8 cellular contexts compared by ENCODE assay signal in the genomic region with DNA sequence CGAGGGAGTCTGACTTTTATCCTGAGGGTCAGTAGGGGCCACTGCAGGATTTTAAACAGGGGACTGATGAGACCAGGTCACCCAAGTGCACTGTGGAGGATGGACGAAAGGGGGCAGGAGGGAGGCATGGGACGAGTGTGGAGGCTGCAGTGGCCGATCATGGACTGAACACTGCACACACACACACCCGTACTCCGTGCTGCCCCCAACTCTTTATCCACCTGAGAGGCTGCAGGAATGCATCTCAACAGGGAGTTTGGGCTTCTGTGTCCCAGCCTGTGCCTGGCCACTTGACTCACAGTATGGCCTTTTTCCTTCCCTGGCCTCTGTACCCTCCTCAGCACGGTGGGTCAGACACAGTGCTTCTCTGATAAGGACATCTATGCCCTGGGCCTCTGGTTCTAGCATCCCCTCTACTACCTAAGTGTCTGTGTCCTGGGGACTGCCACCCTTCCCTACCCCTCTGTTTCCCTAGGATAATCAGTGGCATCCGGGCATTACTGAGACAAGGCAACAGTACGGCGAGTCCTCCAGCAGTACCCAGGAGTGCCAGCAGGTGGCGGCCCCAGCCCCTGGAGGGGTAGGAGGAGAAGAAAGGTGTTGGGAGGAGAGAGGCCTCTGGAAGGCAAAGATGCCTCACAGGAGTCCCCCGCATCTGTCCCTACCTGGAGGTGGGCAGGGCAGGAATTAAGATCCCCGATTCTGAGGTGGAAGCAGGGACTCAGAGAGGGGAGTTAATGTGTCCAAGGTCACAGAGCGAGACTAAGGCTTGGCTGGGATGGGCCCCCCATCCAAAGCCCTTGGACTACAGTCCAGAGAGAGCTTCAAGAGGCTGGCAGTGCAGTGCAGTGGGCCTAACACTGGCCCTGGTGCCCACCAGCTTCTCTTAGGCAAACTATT. TPM values are rescaled to one million over a fixed set of nuclear protein-coding genes. Genes with fewer than 3 reads are reported as not detected.
DNase-seq lines count a peak whose midpoint lies in the region; ATAC-seq and TF ChIP-seq lines count a peak whose summit lies in the region.

No MANE protein-coding gene starts in this region.

- no peaks in the 10 kb centered on the region for H3K9me3 ChIP-seq in RWPE2 (ENCODE audit: severe bottlenecking)
- H3K9me3 ChIP-seq in gastroesophageal sphincter: no peaks in the 10 kb centered on the region
- H3K9me3 ChIP-seq in ovary: no peaks in the 10 kb centered on the region
- no peaks in the 10 kb centered on the region for H3K9me3 ChIP-seq in transverse colon

- H3K4me1 ChIP-seq in RWPE2 (ENCODE audit: insufficient read depth, poor library complexity, severe bottlenecking): no peaks in the 10 kb centered on the region
- H3K4me1 ChIP-seq in gastroesophageal sphincter: peaks cover 0 to 63% (median 30%) of the 10 kb centered on the region in 3 donors
- peaks cover 36% of the 10 kb centered on the region for H3K4me1 ChIP-seq in ovary (ENCODE audit: insufficient read depth)
- H3K4me1 ChIP-seq in transverse colon: peaks cover 24 to 51% (median 41%) of the 10 kb centered on the region in 4 donors

- intact Hi-C loops in ovary (cut with DNase I) (loop anchor here in 2 of 4 donors (5.0 kb wide), 1 partner anchor 56 kb away; no protein-coding TSS in a partner anchor), transverse colon (cut with DNase I; ENCODE audit: low total_unique reads) (no loop called here)

- WGBS in gastroesophageal sphincter (ENCODE audit: low coverage in 1 of 2), 2 donors: 47 to 54% methylated on average over 8 of the region's 14 CpGs
- WGBS in ovary, 3 donors: 64 to 68% (median 66%) methylated on average over 14 of the region's 14 CpGs
- WGBS in transverse colon (ENCODE audit: low coverage in 1 of 2), 2 donors: 30 to 43% methylated on average over 2 to 14 of the region's 14 CpGs

- in situ Hi-C loops in transverse colon (cut with MboI; ENCODE audit: low pct_ligation_motif_present in 1 of 4, low pct_unique_long_range_greater_than_20kb in 1 of 4, low sequenced_read_pairs in 3 of 4): loop anchor here in 3 of 4 donors (5.0 to 25.0 kb wide), 3 partner anchors 51 to 276 kb away; a partner anchor contains a TSS

- H3K27me3 ChIP-seq in RWPE2 (ENCODE audit: insufficient read depth, poor library complexity, severe bottlenecking) (no peaks in the 10 kb centered on the region), gastroesophageal sphincter (peaks cover 4% of the 10 kb centered on the region), ovary (no peaks in the 10 kb centered on the region), transverse colon (no peaks in the 10 kb centered on the region)

- ATAC-seq in GM21390 (IDR thresholded peaks at IDR 0.05; ENCODE audit: unreplicated experiment) (peak; percentile 84), RWPE2 (ENCODE audit: low read depth) (peak; percentile 89), gastroesophageal sphincter (peak; percentile 71)

- no peak for TF ChIP-seq EP300 in gastroesophageal sphincter (IDR thresholded peaks at IDR 0.05)
- no peak for TF ChIP-seq EP300 in ovary (IDR thresholded peaks at IDR 0.05)
- no peak for TF ChIP-seq EP300 in transverse colon (IDR thresholded peaks at IDR 0.05; ENCODE audit: low read depth)

- TF ChIP-seq POLR2A in gastroesophageal sphincter (IDR thresholded peaks at IDR 0.05) (no peak), ovary (IDR thresholded peaks at IDR 0.05) (no peak), transverse colon (IDR thresholded peaks at IDR 0.05) (no peak)

- DNase-seq in COLO829 (ENCODE audit: low spot score): peak; percentile 63
- DNase-seq in Jurkat, Clone E6-1 (ENCODE audit: low read depth, low spot score): peak; percentile 55
- DNase-seq in RWPE2 (ENCODE audit: low spot score): no peak
- peak; percentile 89 for DNase-seq in activated effector memory CD4-positive, alpha-beta T cell treated with anti-CD3 and anti-CD28 coated beads, Interleukin-2, amount 50 U/mL, for 16 hours
- DNase-seq in ovary: peak; percentile 69 to 88 (median 85)
- peak; percentile 95 for DNase-seq in transverse colon

- no peak overlapping the region; the same call in 1 of the 2 replicates for H3K4me3 ChIP-seq in Jurkat, Clone E6-1 (ENCODE audit: low read length)
- H3K4me3 ChIP-seq in RWPE2 (ENCODE audit: severe bottlenecking): no peak overlapping the region
- H3K4me3 ChIP-seq in gastroesophageal sphincter: no peak overlapping the region
- H3K4me3 ChIP-seq in ovary: no peak overlapping the region
- H3K4me3 ChIP-seq in transverse colon: peak overlapping the region in 1 of 4 donors; percentile 18

- TF ChIP-seq CTCF in RWPE2 (IDR thresholded peaks at IDR 0.05; ENCODE audit: poor library complexity, severe bottlenecking) (peak; percentile 98), gastroesophageal sphincter (IDR thresholded peaks at IDR 0.05) (peak in 3 of 4 experiments; percentile 91 to 93 (median 92)), ovary (IDR thresholded peaks at IDR 0.05) (peak; percentile 61 to 85 (median 67)), transverse colon (IDR thresholded peaks at IDR 0.05) (peak; percentile 89 to 99 (median 93))

- H3K36me3 ChIP-seq in RWPE2 (ENCODE audit: low read depth) (no peaks in the 10 kb centered on the region), gastroesophageal sphincter (no peaks in the 10 kb centered on the region), ovary (no peaks in the 10 kb centered on the region), transverse colon (no peaks in the 10 kb centered on the region)

- H3K27ac ChIP-seq in RWPE2 (ENCODE audit: poor library complexity, severe bottlenecking) (no peak overlapping the region), gastroesophageal sphincter (peak overlapping the region in 3 of 4 donors; percentile 72 to 90 (median 89)), ovary (peak overlapping the region; percentile 24 to 32), transverse colon (peak overlapping the region; percentile 87 to 96 (median 91))

RNA-seq across cellular contexts. Expression of a gene that starts 5.1 kb away (rescaled TPM):
- polyA plus RNA-seq in Jurkat, Clone E6-1 (2012; ENCODE audit: insufficient read depth, insufficient read length): not detected
- total RNA-seq in gastroesophageal sphincter: not detected
- total RNA-seq in ovary: 1 to 10 TPM in 1 of 7 donors, under 1 TPM in 6; 0.23 to 1.4 (median 0.66) TPM
- polyA plus RNA-seq in ovary: under 1 TPM; 0.18 to 0.44 TPM
- total RNA-seq in transverse colon: 100 to 1,000 TPM; 249 to 540 (median 360) TPM

RNA-seq across cellular contexts. Expression of a gene that starts 5.8 kb away (rescaled TPM):
- polyA plus RNA-seq in Jurkat, Clone E6-1 (2012; ENCODE audit: insufficient read depth, insufficient read length): not detected
- total RNA-seq in gastroesophageal sphincter (100 to 1,000 TPM in 3 of 4 donors, 10 to 100 TPM in 1; 87.5 to 161 (median 113) TPM), ovary (100 to 1,000 TPM; 102 to 302 (median 212) TPM), transverse colon (10 to 100 TPM; 20.2 to 56.3 (median 28.3) TPM)
- polyA plus RNA-seq in ovary: 100 to 1,000 TPM; 111 to 183 TPM

RNA-seq across cellular contexts. Expression of a gene that starts 28.4 kb away (rescaled TPM):
- polyA plus RNA-seq in Jurkat, Clone E6-1 (2012; ENCODE audit: insufficient read depth, insufficient read length): not detected
- total RNA-seq in gastroesophageal sphincter: not detected
- total RNA-seq in ovary: not detected
- under 1 TPM in 1 of 2 donors, not detected in 1; 0.02 TPM for polyA plus RNA-seq in ovary
- 10 to 100 TPM; 19.5 to 67.7 (median 21.3) TPM for total RNA-seq in transverse colon

Comparison
In these comparisons a context has a peak if more than half of its experiments do, and no peak if none do; other contexts are left out.
1. RNA of a gene that starts 5.1 kb away (total RNA-seq): 249 to 540 TPM in transverse colon; 0.23 to 1.4 TPM in ovary and not detected in gastroesophageal sphincter; every median in the first group is over 100 times any median in the second.
2. RNA of a gene that starts 28.4 kb away (total RNA-seq): 19.5 to 67.7 TPM in transverse colon; not detected in gastroesophageal sphincter and not detected in ovary; every median in the first group is over 10 times any median in the second.
3. Peak in every context shown above with its lines, with median percentiles within 50 percentile points of each other: ATAC-seq and CTCF ChIP-seq.